In genomic region chr7:133252858-133253521, GRCh38 we compare ENCODE assay signal across 8 cellular contexts.
DNase-seq lines count a peak whose midpoint lies in the region; ATAC-seq and TF ChIP-seq lines count a peak whose summit lies in the region.

TSS of gene EXOC4 (plus strand) at chr7:133253078.

- DNase-seq in AG09309 (ENCODE audit: low read depth) (peak; percentile 90), NCI-H446 (lab: John Stamatoyannopoulos, UW) (peak; percentile 95 to 97), iris pigment epithelial cell (ENCODE audit: low read depth) (peak; percentile 98)
- DNase-seq in activated CD4-positive, CD25-positive, alpha-beta regulatory T cell treated with anti-CD3 and anti-CD28 coated beads, Interleukin-2, amount 50 U/mL, for 16 hours (ENCODE audit: low read depth, low spot score) = peak; percentile 86
- peak; percentile 87 to 94 for DNase-seq in central memory CD8-positive, alpha-beta T cell (ENCODE audit: low spot score in 2 of 2)
- peak; percentile 83 to 84 for DNase-seq in stimulated activated CD4-positive, alpha-beta T cell treated with anti-CD3 and anti-CD28 coated beads, Interleukin-12 subunit alpha, Interleukin-12 subunit beta, amount 100 ng/mL, for 24 hours (ENCODE audit: low read depth in 2 of 2)

- no peaks in the 10 kb centered on the region for H3K27me3 Mint-ChIP-seq in central memory CD8-positive, alpha-beta T cell

- peaks cover 2% of the 10 kb centered on the region for H3K36me3 Mint-ChIP-seq in central memory CD8-positive, alpha-beta T cell (ENCODE audit: insufficient read depth)

- no peaks in the 10 kb centered on the region for H3K9me3 Mint-ChIP-seq in central memory CD8-positive, alpha-beta T cell

- TF ChIP-seq CTCF in AG09309 (IDR thresholded peaks at IDR 0.05; ENCODE audit: control insufficient read depth, insufficient read depth, low read depth, low read length, missing control alignments) = no peak

- peaks cover 21% of the 10 kb centered on the region for H3K4me1 Mint-ChIP-seq in central memory CD8-positive, alpha-beta T cell

- ATAC-seq in GM19025 (IDR thresholded peaks at IDR 0.05; ENCODE audit: low read depth, unreplicated experiment) (peak; percentile 98), HG03342 (IDR thresholded peaks at IDR 0.05; ENCODE audit: unreplicated experiment) (peak; percentile 99)
- ATAC-seq in central memory CD8-positive, alpha-beta T cell (replicated peaks; ENCODE audit: extremely low read depth, poor library complexity, severe bottlenecking) = peak; percentile 99

- peak within 1 kb of the TSS; percentile 95 for H3K27ac Mint-ChIP-seq in central memory CD8-positive, alpha-beta T cell (ENCODE audit: low read depth)

- peak within 1 kb of the TSS; percentile 81 for H3K4me3 ChIP-seq in AG09309 (ENCODE audit: control insufficient read depth, low read depth, low read length)

- peak within 1 kb of the TSS; percentile 94 for H3K4me3 Mint-ChIP-seq in central memory CD8-positive, alpha-beta T cell

Comparison
In these comparisons a context has a peak if more than half of its experiments do, and no peak if none do; other contexts are left out.
1. Peak in every context shown above with its lines: DNase-seq, ATAC-seq and H3K4me3 ChIP-seq.